ENCODE assay signal across 13 cellular contexts in the genomic region with DNA sequence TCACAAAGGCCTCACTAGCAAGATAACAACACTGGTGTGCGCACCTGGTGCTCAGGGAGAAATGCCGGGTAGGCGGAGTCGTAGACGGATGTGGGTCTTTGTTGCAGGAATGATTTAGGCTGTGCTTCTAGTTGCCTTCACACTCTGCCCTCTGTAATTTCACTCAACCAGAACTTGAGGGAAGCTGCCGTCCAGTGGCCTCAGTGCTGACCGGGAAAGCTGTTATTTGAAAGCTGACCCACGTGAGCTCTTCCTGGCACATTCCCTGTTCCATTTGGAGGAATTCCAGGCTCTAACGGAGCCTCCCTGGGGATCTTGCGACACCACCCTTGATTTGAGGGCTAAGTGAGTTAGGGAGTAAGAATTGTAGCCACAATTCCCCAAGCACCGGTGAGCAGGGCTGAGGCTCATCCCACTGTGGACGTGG. TPM values are rescaled to one million over a fixed set of nuclear protein-coding genes. Genes with fewer than 3 reads are reported as not detected.
DNase-seq lines count a peak whose midpoint lies in the region; TF ChIP-seq lines count a peak whose summit lies in the region.
"Had no signal": no experiment of that assay in that cellular context is flagged by ENCODE, and none has a peak within 500 bp of the region (broad histone marks: within the 10 kb centered on the region; RNA-seq: fewer than 3 reads in every experiment).

No MANE protein-coding gene starts in this region.

- H3K27ac ChIP-seq in spleen, result peak overlapping the region in 5 of 8 donors; percentile 6 to 35 (median 15)
- H3K27ac ChIP-seq: esophagus muscularis mucosa had no signal

- no peaks in the 10 kb centered on the region for H3K9me3 ChIP-seq in spleen
- H3K9me3 ChIP-seq: esophagus muscularis mucosa had no signal

- peaks cover 0 to 24% (median 0%) of the 10 kb centered on the region in 6 donors for H3K4me1 ChIP-seq in spleen

- peaks cover 0 to 89% (median 67%) of the 10 kb centered on the region in 6 donors for H3K36me3 ChIP-seq in spleen

- TF ChIP-seq CTCF in foreskin fibroblast (IDR thresholded peaks at IDR 0.05; ENCODE audit: low read depth, low read length) (no peak), spleen (IDR thresholded peaks at IDR 0.05 in 8 of 11, conservative IDR thresholded peaks at IDR 0.05 in 3 of 11) (no peak)

- no peak for TF ChIP-seq POLR2A in spleen (IDR thresholded peaks at IDR 0.05)

- intact Hi-C loops in spleen (cut with DNase I; ENCODE audit: low total_unique reads), result no loop called here

- H3K27me3 ChIP-seq in spleen (replicated peaks in 1 of 7), result no peaks in the 10 kb centered on the region
- H3K27me3 ChIP-seq: esophagus muscularis mucosa had no signal

- 70 to 87% (median 83%) methylated on average over 12 of the region's 12 CpGs for WGBS in spleen, 5 donors

- no peak overlapping the region for H3K4me3 ChIP-seq in foreskin fibroblast (ENCODE audit: low read depth in 1 of 2, low read length in 2 of 2)
- H3K4me3 ChIP-seq in spleen, result no peak overlapping the region
- H3K4me3 ChIP-seq: esophagus muscularis mucosa had no signal

- peak; percentile 56 for DNase-seq in NCI-H1105 treated with DMSO at 0.1 percent for 48 hours (lab: John Stamatoyannopoulos, UW)
- DNase-seq in NCI-H1105 (lab: John Stamatoyannopoulos, UW), result no peak
- peak; percentile 35 for DNase-seq in NCI-H510A treated with DMSO at 0.1 percent for 48 hours (lab: John Stamatoyannopoulos, UW)
- peak; percentile 59 to 74 for DNase-seq in foreskin fibroblast
- no peak for DNase-seq in spleen
- no peak for DNase-seq in NCI-H82 (lab: John Stamatoyannopoulos, UW)
- no peak for DNase-seq in OCI-M1 (lab: John Stamatoyannopoulos, UW)
- DNase-seq in CD1c-positive myeloid dendritic cell (ENCODE audit: extremely low spot score), result no peak
- DNase-seq: H9, KG1, natural killer cell, SW 1271 had no signal

RNA-seq across cellular contexts. Expression of a gene that starts 15.9 kb away (rescaled TPM):
- 100 to 1,000 TPM in 1 of 7 donors, 10 to 100 TPM in 6; 58.0 to 157 (median 69.4) TPM for total RNA-seq in spleen
- 10 to 100 TPM; 23.3 to 43.7 (median 23.5) TPM for polyA plus RNA-seq in spleen

RNA-seq across cellular contexts. Expression of a gene that starts 54.5 kb away (rescaled TPM):
- 1 to 10 TPM; 1.2 to 5.5 (median 3.1) TPM for total RNA-seq in spleen
- 1 to 10 TPM in 2 of 3 donors, under 1 TPM in 1; 0.26 to 2.5 (median 1.9) TPM for polyA plus RNA-seq in spleen
- total RNA-seq: natural killer cell had no signal

RNA-seq across cellular contexts. Expression of a gene that starts 56.4 kb away (rescaled TPM):
- total RNA-seq in spleen, result 100 to 1,000 TPM in 4 of 7 donors, 10 to 100 TPM in 3; 41.8 to 127 (median 100) TPM
- polyA plus RNA-seq in spleen, result 10 to 100 TPM; 11.8 to 49.8 (median 26.6) TPM

Comparison
In these comparisons a context has a peak if more than half of its experiments do, and no peak if none do; other contexts are left out.
1. DNase-seq: peak in NCI-H1105 treated with DMSO at 0.1 percent for 48 hours (single experiment), NCI-H510A treated with DMSO at 0.1 percent for 48 hours (single experiment) and foreskin fibroblast (2 of 2); none in NCI-H1105 (single experiment), spleen (single experiment), NCI-H82 (single experiment), OCI-M1 (single experiment) and CD1c-positive myeloid dendritic cell (single experiment).